ENCODE assay signal across 23 cellular contexts in genomic region chr12:116915326-116915725, GRCh38. TPM values are rescaled to one million over a fixed set of nuclear protein-coding genes. Genes with fewer than 3 reads are reported as not detected.
DNase-seq lines count a peak whose midpoint lies in the region; ATAC-seq, FAIRE-seq and TF ChIP-seq lines count a peak whose summit lies in the region.
"Had no signal": no experiment of that assay in that cellular context is flagged by ENCODE, and none has a peak within 500 bp of the region (broad histone marks: within the 10 kb centered on the region; RNA-seq: fewer than 3 reads in every experiment).

No MANE protein-coding gene starts in this region.

- BruUV-seq in Caco-2 (replicated peaks; lab: Mats Ljungman, UMichigan), result no TSS peak

- no peak for DNase-seq in Caco-2
- DNase-seq in RWPE2 (ENCODE audit: low spot score), result no peak
- DNase-seq in keratinocyte (ENCODE audit: low read depth, low spot score), result no peak
- DNase-seq in NCI-H524 treated with DMSO at 0.1 percent for 48 hours (lab: John Stamatoyannopoulos, UW), result no peak
- no peak for DNase-seq in RPMI8226
- DNase-seq in iPS-NIHi11 (ENCODE audit: low spot score), result no peak
- no peak for DNase-seq in nucleus accumbens (lab: John Stamatoyannopoulos, UW)
- DNase-seq: CD4-positive, alpha-beta memory T cell; DMS153; GDM1; Karpas-422; NCI-H1417; NCI-H1694 treated with DMSO at 0.1 percent for 48 hours; NCI-H2081 treated with DMSO at 0.1 percent for 48 hours; NCI-H2171 treated with DMSO at 0.1 percent for 48 hours; NCI-H446; NCI-H526 treated with DMSO at 0.1 percent for 48 hours had no signal

- H3K4me2 ChIP-seq in keratinocyte (ENCODE audit: control insufficient read depth, extremely low read depth, insufficient read depth, low read depth, low read length), result peak overlapping the region; percentile 80

- H4K20me1 ChIP-seq in keratinocyte (ENCODE audit: control insufficient read depth, extremely low read depth, insufficient read depth, low read length), result no peaks in the 10 kb centered on the region

- peak overlapping the region; percentile 83 for H3K27ac Mint-ChIP-seq in Caco-2 (ENCODE audit: unreplicated experiment)
- H3K27ac Mint-ChIP-seq: IgD-negative memory B cell had no signal

- H3K79me2 ChIP-seq in keratinocyte (ENCODE audit: control insufficient read depth, insufficient read depth, low read length), result peaks cover 43% of the 10 kb centered on the region

- no peaks in the 10 kb centered on the region for H3K27me3 Mint-ChIP-seq in Caco-2 (ENCODE audit: insufficient read depth, unreplicated experiment)
- H3K27me3 Mint-ChIP-seq: CD4-positive, alpha-beta memory T cell; IgD-negative memory B cell had no signal

- peak overlapping the region; percentile 2; the same call in 1 of the 2 replicates for H3K27ac ChIP-seq in C4-2B
- peak overlapping the region; percentile 53 for H3K27ac ChIP-seq in RWPE2 (ENCODE audit: poor library complexity, severe bottlenecking)
- peak overlapping the region; percentile 72 for H3K27ac ChIP-seq in keratinocyte (ENCODE audit: control insufficient read depth, insufficient read depth, low read length)
- H3K27ac ChIP-seq: RWPE1 had no signal

- CTCF ChIA-PET in Caco-2 (lab: Charles Lee), result interaction anchor here (1.3 kb wide), 1 partner anchor 207 kb away, joined by 3 read pairs; no protein-coding TSS in a partner anchor

- no peaks in the 10 kb centered on the region for H3K9me3 Mint-ChIP-seq in Caco-2 (ENCODE audit: unreplicated experiment)
- H3K9me3 Mint-ChIP-seq: CD4-positive, alpha-beta memory T cell had no signal

- peaks cover 50% of the 10 kb centered on the region for H3K4me1 Mint-ChIP-seq in Caco-2 (ENCODE audit: low read depth, unreplicated experiment)

- no peak overlapping the region for H3K9ac ChIP-seq in keratinocyte (ENCODE audit: control insufficient read depth, extremely low read depth, insufficient read depth, low read length)

- dilution Hi-C loops in keratinocyte (cut with MboI; ENCODE audit: extremely low pct_ligation_motif_present, low sequenced_read_pairs), result no loop called here

- ATAC-seq in RWPE2 (ENCODE audit: low read depth), result no peak

- no peak for FAIRE-seq in keratinocyte (lab: Jason Lieb, UNC)
- FAIRE-seq: GM18507 had no signal

- intact Hi-C loops in Caco-2 (cut with micrococcal nuclease; ENCODE audit: unreplicated experiment), result no loop called here

- no peaks in the 10 kb centered on the region for H3K27me3 ChIP-seq in Caco-2 (replicated peaks; ENCODE audit: control insufficient read depth, insufficient read depth, low read length)
- H3K27me3 ChIP-seq in RWPE2 (ENCODE audit: insufficient read depth, poor library complexity, severe bottlenecking), result no peaks in the 10 kb centered on the region
- H3K27me3 ChIP-seq in keratinocyte (ENCODE audit: control insufficient read depth, extremely low read depth, insufficient read depth, low read length), result no peaks in the 10 kb centered on the region

- no peak for TF ChIP-seq CTCF in C4-2B (conservative IDR thresholded peaks at IDR 0.05)
- TF ChIP-seq CTCF in Caco-2 (IDR thresholded peaks at IDR 0.05; ENCODE audit: insufficient read depth in 1 of 2, low read depth in 1 of 2, low read length in 1 of 2, severe bottlenecking in 1 of 2, unreplicated experiment in 1 of 2), result no peak
- no peak for TF ChIP-seq CTCF in RWPE2 (IDR thresholded peaks at IDR 0.05; ENCODE audit: poor library complexity, severe bottlenecking)
- TF ChIP-seq CTCF in keratinocyte (optimal IDR thresholded peaks at IDR 0.05 in 1 of 3, IDR thresholded peaks at IDR 0.05 in 1 of 3, conservative IDR thresholded peaks at IDR 0.05 in 1 of 3; ENCODE audit: extremely low read depth in 1 of 3, insufficient read depth in 2 of 3, low read length in 3 of 3), result no peak

- H3K4me1 ChIP-seq in Caco-2 (peaks cover 52% of the 10 kb centered on the region), RWPE2 (ENCODE audit: insufficient read depth, poor library complexity, severe bottlenecking) (peaks cover 16% of the 10 kb centered on the region), keratinocyte (ENCODE audit: control insufficient read depth, extremely low read depth, insufficient read depth, low read length) (peaks cover 35% of the 10 kb centered on the region)

- no peak overlapping the region for H3K4me3 ChIP-seq in Caco-2 (ENCODE audit: low read depth, low read length)
- H3K4me3 ChIP-seq in RWPE2 (ENCODE audit: severe bottlenecking), result no peak overlapping the region
- peak overlapping the region in 1 of 3 experiments; percentile 26 for H3K4me3 ChIP-seq in keratinocyte (ENCODE audit: control insufficient read depth in 2 of 3, extremely low read depth in 1 of 3, insufficient read depth in 2 of 3, low read depth in 1 of 3, low read length in 3 of 3)

- H3K36me3 ChIP-seq in Caco-2 (ENCODE audit: control insufficient read depth, insufficient read depth, low read length) (no peaks in the 10 kb centered on the region), RWPE2 (ENCODE audit: low read depth) (peaks cover 5% of the 10 kb centered on the region; the same call in 1 of the 2 replicates), keratinocyte (ENCODE audit: control insufficient read depth in 2 of 2, extremely low read depth in 1 of 2, insufficient read depth in 2 of 2, low read length in 2 of 2) (peaks cover 0 to 7% of the 10 kb centered on the region in 2 experiments)

- peaks cover 25% of the 10 kb centered on the region for H3K36me3 Mint-ChIP-seq in Caco-2 (ENCODE audit: insufficient read depth, unreplicated experiment)

- POLR2A ChIA-PET in Caco-2 (lab: Charles Lee), result no interaction called here

- no peak overlapping the region for H2AFZ ChIP-seq in keratinocyte (ENCODE audit: control insufficient read depth, low read length)

- H3K9me3 ChIP-seq in Caco-2 (no peaks in the 10 kb centered on the region; the same call in 1 of the 2 replicates), RWPE2 (ENCODE audit: severe bottlenecking) (no peaks in the 10 kb centered on the region), keratinocyte (ENCODE audit: control insufficient read depth, low read depth, low read length) (no peaks in the 10 kb centered on the region)

- no peak overlapping the region for H3K4me3 Mint-ChIP-seq in Caco-2 (ENCODE audit: unreplicated experiment)

- H3K9me1 ChIP-seq in keratinocyte (ENCODE audit: control insufficient read depth, extremely low read depth, insufficient read depth, low read length), result no peaks in the 10 kb centered on the region

RNA-seq across cellular contexts. Expression of gene FBXW8, which starts 4.6 kb away (rescaled TPM):
- total RNA-seq in Caco-2 (2022), result 12.2 and 12.3 TPM in 2 replicates
- polyA plus RNA-seq in keratinocyte, result 5.0 to 5.2 TPM (median 5.1 TPM) in 3 replicates
- 4.6 TPM for polyA plus RNA-seq in keratinocyte (2011; ENCODE audit: low read depth)
- polyA plus RNA-seq in keratinocyte (2011; cell fraction: cytosol; rRNA removed), result 2.5 and 2.9 TPM in 2 replicates
- 14.7 and 17.5 TPM in 2 replicates for polyA plus RNA-seq in keratinocyte (2011; cell fraction: nucleus; rRNA removed)
- polyA plus RNA-seq in keratinocyte (2012; ENCODE audit: low replicate concordance), result 2.8 and 3.7 TPM in 2 replicates
- 6.1 to 12.8 TPM (median 6.6 TPM) in 3 replicates for polyA minus RNA-seq in keratinocyte
- polyA minus RNA-seq in keratinocyte (2011; cell fraction: cytosol; rRNA and poly(A)+ RNA removed), result 5.0 TPM
- polyA minus RNA-seq in keratinocyte (2011; cell fraction: nucleus; rRNA and poly(A)+ RNA removed), result 8.8 and 20.1 TPM in 2 replicates

RNA-seq across cellular contexts. Expression of gene HRK, which starts 34.1 kb away (rescaled TPM):
- 0.61 and 1.3 TPM in 2 replicates for total RNA-seq in Caco-2 (2022)
- polyA plus RNA-seq in keratinocyte, result 0.01 to 0.03 TPM (median 0.03 TPM) in 3 replicates
- not detected for polyA plus RNA-seq in keratinocyte (2011; ENCODE audit: low read depth)
- polyA plus RNA-seq in keratinocyte (2011; cell fraction: cytosol; rRNA removed), result 0.02 and 0.05 TPM in 2 replicates
- 0.07 and 0.09 TPM in 2 replicates for polyA plus RNA-seq in keratinocyte (2011; cell fraction: nucleus; rRNA removed)
- 0.05 and 0.11 TPM in 2 replicates for polyA plus RNA-seq in keratinocyte (2012; ENCODE audit: low replicate concordance)
- polyA minus RNA-seq in keratinocyte, result 0.10 TPM in 1 of 3 replicates, not detected in the others
- polyA minus RNA-seq in keratinocyte (2011; cell fraction: cytosol; rRNA and poly(A)+ RNA removed), result not detected
- 0.11 TPM in 1 of 2 replicates, not detected in the other for polyA minus RNA-seq in keratinocyte (2011; cell fraction: nucleus; rRNA and poly(A)+ RNA removed)
- total RNA-seq: CD4-positive, alpha-beta memory T cell; M059J had no signal
- polyA plus RNA-seq: BJ had no signal

Comparison
In these comparisons a context has a peak if more than half of its experiments do, and no peak if none do; other contexts are left out.
1. H3K27ac ChIP-seq: peak in every context shown above with its lines; median percentile 72 in keratinocyte; 53 in RWPE2; 2 in C4-2B.